In the genomic region with DNA sequence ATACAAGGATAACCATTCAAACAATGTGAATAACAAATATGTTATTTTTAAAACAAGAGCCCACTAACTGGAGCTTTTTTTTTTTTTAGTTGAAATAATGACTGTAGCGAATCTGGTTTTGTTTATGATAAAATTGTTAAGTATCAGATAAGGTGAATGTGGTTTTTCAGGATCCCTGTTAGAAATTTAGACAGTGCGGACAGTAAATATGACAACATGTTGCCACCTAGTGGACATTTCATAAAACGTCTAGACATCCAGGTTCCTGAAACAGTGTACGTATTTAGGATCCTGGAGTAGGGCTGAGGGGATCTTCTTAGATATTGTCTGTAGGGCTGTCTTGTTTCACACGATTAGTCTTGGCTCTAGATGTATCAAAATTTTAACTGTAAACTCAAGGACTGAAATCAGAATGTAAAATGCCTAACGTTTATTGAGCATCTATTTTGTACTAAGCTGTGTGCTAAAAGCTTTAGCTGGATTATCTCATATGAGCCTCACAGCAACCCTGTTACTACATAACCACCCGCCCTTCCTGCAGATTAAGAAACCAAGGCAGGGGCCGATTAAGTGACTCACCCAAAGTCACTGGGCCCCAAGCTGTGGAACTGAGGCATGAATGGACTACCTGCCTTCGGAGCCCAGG, we compare ENCODE assay signal across 8 cellular contexts. TPM values are rescaled to one million over a fixed set of nuclear protein-coding genes. Genes with fewer than 3 reads are reported as not detected.
DNase-seq lines count a peak whose midpoint lies in the region; ATAC-seq, FAIRE-seq and TF ChIP-seq lines count a peak whose summit lies in the region.

No MANE protein-coding gene starts in this region.

- no peaks in the 10 kb centered on the region; the same call in 1 of the 2 replicates for H3K27me3 ChIP-seq in BJ (ENCODE audit: control insufficient read depth, insufficient read depth, low read length)
- no peaks in the 10 kb centered on the region for H3K27me3 ChIP-seq in K562 (ENCODE audit: control insufficient read depth in 2 of 2, insufficient read depth in 2 of 2, low read length in 2 of 2)
- H3K27me3 ChIP-seq in keratinocyte (ENCODE audit: control insufficient read depth, extremely low read depth, insufficient read depth, low read length), result no peaks in the 10 kb centered on the region
- H3K27me3 ChIP-seq in thyroid gland, result no peaks in the 10 kb centered on the region

- H3K9ac ChIP-seq in K562 (ENCODE audit: insufficient read depth in 1 of 2, low read depth in 2 of 2, low read length in 2 of 2) (no peak overlapping the region), keratinocyte (ENCODE audit: control insufficient read depth, extremely low read depth, insufficient read depth, low read length) (no peak overlapping the region)

- TF ChIP-seq RAD21 in K562 (CRISPR knock-in tag; conservative IDR thresholded peaks at IDR 0.05 in 1 of 2, IDR thresholded peaks at IDR 0.05 in 1 of 2), result peak; percentile 70 to 86

- no TSS peak for BruUV-seq in K562 (replicated peaks; lab: Mats Ljungman, UMichigan)

- peak; percentile 51 for TF ChIP-seq CTCF in BJ (IDR thresholded peaks at IDR 0.05; ENCODE audit: insufficient read depth, low read depth, low read length)
- TF ChIP-seq CTCF in K562 (IDR thresholded peaks at IDR 0.05 in 2 of 3, conservative IDR thresholded peaks at IDR 0.05 in 1 of 3; ENCODE audit: insufficient read depth in 2 of 3, low read depth in 1 of 3, low read length in 3 of 3), result peak; percentile 41 to 57 (median 47); a peak in 4 of 6 replicates
- TF ChIP-seq CTCF in keratinocyte (optimal IDR thresholded peaks at IDR 0.05 in 1 of 3, IDR thresholded peaks at IDR 0.05 in 1 of 3, conservative IDR thresholded peaks at IDR 0.05 in 1 of 3; ENCODE audit: extremely low read depth in 1 of 3, insufficient read depth in 2 of 3, low read length in 3 of 3), result peak; percentile 41 to 49 (median 44)
- TF ChIP-seq CTCF in thyroid gland (IDR thresholded peaks at IDR 0.05), result peak in 5 of 6 experiments; percentile 33 to 64 (median 57)

- in situ Hi-C loops in K562 (cut with MboI), result loop anchor here (5.0 kb wide), 1 partner anchor 306 kb away; no protein-coding TSS in a partner anchor

- H3K4me2 ChIP-seq in K562 (ENCODE audit: insufficient read depth, low read length) (no peak overlapping the region), keratinocyte (ENCODE audit: control insufficient read depth, extremely low read depth, insufficient read depth, low read depth, low read length) (no peak overlapping the region)

- no peak overlapping the region for H3K4me3 ChIP-seq in BJ (ENCODE audit: low read depth, low read length)
- no peak overlapping the region for H3K4me3 ChIP-seq in K562
- no peak overlapping the region for H3K4me3 ChIP-seq in keratinocyte (ENCODE audit: control insufficient read depth in 2 of 3, extremely low read depth in 1 of 3, insufficient read depth in 2 of 3, low read depth in 1 of 3, low read length in 3 of 3)
- H3K4me3 ChIP-seq in thyroid gland (replicated peaks in 1 of 3), result no peak overlapping the region

- TF ChIP-seq POLR2A in K562 (conservative IDR thresholded peaks at IDR 0.05) (no peak), thyroid gland (IDR thresholded peaks at IDR 0.05) (no peak)

- FAIRE-seq in K562 (lab: Jason Lieb, UNC) (peak; percentile 79), keratinocyte (lab: Jason Lieb, UNC) (peak; percentile 61)

- peak; percentile 90 for ATAC-seq in GM18519 (IDR thresholded peaks at IDR 0.05; ENCODE audit: low FRiP score, unreplicated experiment)
- ATAC-seq in HG03139 (IDR thresholded peaks at IDR 0.05; ENCODE audit: unreplicated experiment), result peak; percentile 83
- peak; percentile 90 for ATAC-seq in K562

- H3K27ac ChIP-seq in K562 (ENCODE audit: extremely low read depth, low read depth, low read length) (no peak overlapping the region), keratinocyte (ENCODE audit: control insufficient read depth, insufficient read depth, low read length) (no peak overlapping the region), thyroid gland (no peak overlapping the region)

- intact Hi-C loops in K562 (cut with micrococcal nuclease), result loop anchor here (1.0 to 10.0 kb wide), 3 partner anchors 67 to 538 kb away; no protein-coding TSS in a partner anchor
- intact Hi-C loops in thyroid gland (cut with DNase I), result loop anchor here (10.0 kb wide), 1 partner anchor 298 kb away; no protein-coding TSS in a partner anchor

- H3K36me3 ChIP-seq in BJ (ENCODE audit: control insufficient read depth, insufficient read depth, low read length) (no peaks in the 10 kb centered on the region), K562 (ENCODE audit: control insufficient read depth, insufficient read depth, low read length) (no peaks in the 10 kb centered on the region), keratinocyte (ENCODE audit: control insufficient read depth in 2 of 2, extremely low read depth in 1 of 2, insufficient read depth in 2 of 2, low read length in 2 of 2) (no peaks in the 10 kb centered on the region), thyroid gland (no peaks in the 10 kb centered on the region)

- no peaks in the 10 kb centered on the region for H4K20me1 ChIP-seq in K562 (replicated peaks; ENCODE audit: control insufficient read depth, insufficient read depth, low read length)
- H4K20me1 ChIP-seq in keratinocyte (ENCODE audit: control insufficient read depth, extremely low read depth, insufficient read depth, low read length), result no peaks in the 10 kb centered on the region

- WGBS in K562 (ENCODE audit: insufficient coverage, low coverage, missing lambda C conversion rate), result 11% methylated on average over 9 of the region's 9 CpGs
- 27 to 31% methylated on average over 9 of the region's 9 CpGs for WGBS in thyroid gland, 2 donors

- H2AFZ ChIP-seq in K562 (ENCODE audit: low read depth, low read length), result no peak overlapping the region
- no peak overlapping the region for H2AFZ ChIP-seq in keratinocyte (ENCODE audit: control insufficient read depth, low read length)

- TF ChIP-seq EP300 in K562 (IDR thresholded peaks at IDR 0.05; ENCODE audit: low read length), result no peak

- H3K4me1 ChIP-seq in K562 (replicated peaks in 1 of 2; ENCODE audit: control insufficient read depth in 2 of 2, insufficient read depth in 2 of 2, low read length in 2 of 2) (no peaks in the 10 kb centered on the region), keratinocyte (ENCODE audit: control insufficient read depth, extremely low read depth, insufficient read depth, low read length) (no peaks in the 10 kb centered on the region), thyroid gland (no peaks in the 10 kb centered on the region)

- H3K79me2 ChIP-seq in K562 (ENCODE audit: control insufficient read depth, insufficient read depth, low read length) (no peaks in the 10 kb centered on the region), keratinocyte (ENCODE audit: control insufficient read depth, insufficient read depth, low read length) (no peaks in the 10 kb centered on the region)

- CTCF ChIA-PET in BJ (lab: Yijun Ruan, JAX), result interaction anchor here (0.6 to 4.3 kb wide), 26 partner anchors 8 to 1598 kb away, joined by 3 to 45 read pairs (median 4); partner anchors contain the start of gene RAB27B
- CTCF ChIA-PET in K562 (lab: Yijun Ruan, JAX; ENCODE audit: low intra/inter-chr PET ratio), result interaction anchor here (1.9 kb wide), 1 partner anchor 303 kb away, joined by 16 read pairs; no protein-coding TSS in a partner anchor

- H3K9me1 ChIP-seq in K562 (ENCODE audit: control insufficient read depth, insufficient read depth, low read length), result no peaks in the 10 kb centered on the region
- H3K9me1 ChIP-seq in keratinocyte (ENCODE audit: control insufficient read depth, extremely low read depth, insufficient read depth, low read length), result no peaks in the 10 kb centered on the region

- DNase-seq in BJ (ENCODE audit: low read depth) (peak; percentile 10), NCI-H345 treated with DMSO at 0.1 percent for 48 hours (lab: John Stamatoyannopoulos, UW; ENCODE audit: unreplicated experiment) (peak; percentile 14), K562 (ENCODE audit: extremely low read depth in 1 of 4, low spot score in 3 of 4) (peak; percentile 43 to 64 (median 48)), keratinocyte (ENCODE audit: low read depth, low spot score) (peak; percentile 19), thyroid gland (no peak)
- no peak for DNase-seq in NK-92 treated with Interleukin-12 subunit alpha and Interleukin-12 subunit beta, amount 100 ng/mL, for 24 hours (lab: John Stamatoyannopoulos, UW)

- POLR2A ChIA-PET in BJ (lab: Charles Lee), result no interaction called here
- POLR2A ChIA-PET in K562 (lab: Yijun Ruan, JAX), result no interaction called here

- H3K9me3 ChIP-seq in K562 (replicated peaks; ENCODE audit: control insufficient read depth, insufficient read depth, low read depth, low read length) (no peaks in the 10 kb centered on the region), keratinocyte (ENCODE audit: control insufficient read depth, low read depth, low read length) (no peaks in the 10 kb centered on the region), thyroid gland (no peaks in the 10 kb centered on the region)

- dilution Hi-C loops in keratinocyte (cut with MboI; ENCODE audit: extremely low pct_ligation_motif_present, low sequenced_read_pairs), result no loop called here

RNA-seq across cellular contexts. Expression of gene CCDC68, which starts 23.9 kb away (rescaled TPM):
- polyA plus RNA-seq in BJ (2011; rRNA removed) (0.34 and 0.40 TPM in 2 replicates), K562 (2011; rRNA removed) (0.85 and 4.5 TPM in 2 replicates), K562 (2014; fragmentation: Illumina TruSeq; extraction: Trizol) (1.4 and 1.8 TPM in 2 replicates), K562 (2014; fragmentation: Nextera tagmentation; extraction: Ambion mirVana) (under 1 TPM; 0.28 TPM), K562 (2014; rRNA removed) (1.1 and 2.1 TPM in 2 replicates), keratinocyte (1.4 to 2.7 TPM (median 2.3 TPM) in 3 replicates)
- polyA minus RNA-seq in BJ (2011; rRNA and poly(A)+ RNA removed), result 0.46 TPM in 1 of 2 replicates, not detected in the other
- total RNA-seq in K562 (2011; cell fraction: chromatin; rRNA removed; ENCODE audit: low replicate concordance), result 4.2 and 15.6 TPM in 2 replicates
- total RNA-seq in K562 (2011; cell fraction: nucleolus; rRNA removed), result 0.67 and 1.3 TPM in 2 replicates
- total RNA-seq in K562 (2011; cell fraction: nucleoplasm; rRNA removed), result 5.0 and 5.8 TPM in 2 replicates
- total RNA-seq in K562 (2014; rRNA removed) (0.78 and 1.9 TPM in 2 replicates), K562 (2014; rRNA removed; fragmentation: Illumina TruSeq; extraction: Trizol) (1.8 and 2.4 TPM in 2 replicates), K562 (2015; rRNA removed; fragmentation: Illumina TruSeq; extraction: Trizol) (1.5 and 1.7 TPM in 2 replicates), K562 (2021) (0.74 and 1.3 TPM in 2 replicates), thyroid gland (10 to 100 TPM in 1 of 4 donors, 1 to 10 TPM in 3; 1.4 to 16.2 (median 3.4) TPM)
- polyA plus RNA-seq in K562 (2011; cell fraction: cytosol; rRNA removed), result 0.27 and 0.72 TPM in 2 replicates
- 2.1 and 6.9 TPM in 2 replicates for polyA plus RNA-seq in K562 (2011; cell fraction: nucleus; rRNA removed)
- 0.76 and 0.96 TPM in 2 replicates for polyA plus RNA-seq in K562 (2012)
- 1.9 and 4.2 TPM in 2 replicates for polyA minus RNA-seq in K562 (2011; rRNA and poly(A)+ RNA removed)
- polyA minus RNA-seq in K562 (2011; cell fraction: cytosol; rRNA and poly(A)+ RNA removed), result 2.2 TPM in 1 of 2 replicates, not detected in the other
- 2.4 and 6.7 TPM in 2 replicates for polyA minus RNA-seq in K562 (2011; cell fraction: nucleus; rRNA and poly(A)+ RNA removed)
- 0.85 TPM for polyA plus RNA-seq in keratinocyte (2011; ENCODE audit: low read depth)
- polyA plus RNA-seq in keratinocyte (2011; cell fraction: cytosol; rRNA removed), result 2.3 and 4.2 TPM in 2 replicates
- 2.7 TPM in 2 replicates for polyA plus RNA-seq in keratinocyte (2011; cell fraction: nucleus; rRNA removed)
- 0.71 and 1.7 TPM in 2 replicates for polyA plus RNA-seq in keratinocyte (2012; ENCODE audit: low replicate concordance)
- polyA minus RNA-seq in keratinocyte, result 0.23 to 1.3 TPM (median 0.56 TPM) in 3 replicates
- polyA minus RNA-seq in keratinocyte (2011; cell fraction: cytosol; rRNA and poly(A)+ RNA removed), result 1.7 TPM
- polyA minus RNA-seq in keratinocyte (2011; cell fraction: nucleus; rRNA and poly(A)+ RNA removed), result 1.5 and 4.0 TPM in 2 replicates

Comparison
In these comparisons a context has a peak if more than half of its experiments do, and no peak if none do; other contexts are left out.
1. DNase-seq: peak in BJ (single experiment), NCI-H345 treated with DMSO at 0.1 percent for 48 hours (single experiment), K562 (4 of 4) and keratinocyte (single experiment); none in thyroid gland (0 of 2) and NK-92 treated with Interleukin-12 subunit alpha and Interleukin-12 subunit beta, amount 100 ng/mL, for 24 hours (single experiment).
2. Peak in every context shown above with its lines, with median percentiles within 50 percentile points of each other: CTCF ChIP-seq and ATAC-seq.